In genomic region chr1:31924839-31925238, GRCh38 we compare ENCODE assay signal across 10 cellular contexts. TPM values are rescaled to one million over a fixed set of nuclear protein-coding genes. Genes with fewer than 3 reads are reported as not detected.
DNase-seq lines count a peak whose midpoint lies in the region; ATAC-seq, FAIRE-seq and TF ChIP-seq lines count a peak whose summit lies in the region.
"Had no signal": no experiment of that assay in that cellular context is flagged by ENCODE, and none has a peak within 500 bp of the region (broad histone marks: within the 10 kb centered on the region; RNA-seq: fewer than 3 reads in every experiment).

No MANE protein-coding gene starts in this region.

- POLR2A ChIA-PET in CD4-positive, alpha-beta memory T cell (lab: Charles Lee; ENCODE audit: partially characterized antibody) = interaction anchor here (1.2 to 8.0 kb wide), 3 partner anchors 14 to 98 kb away, joined by 4 to 190 read pairs (median 9); partner anchors contain the start of genes KHDRBS1 and PTP4A2

- peak overlapping the region; percentile 78 to 89 (median 82) for H3K4me3 Mint-ChIP-seq in CD4-positive, alpha-beta memory T cell
- H3K4me3 Mint-ChIP-seq in activated naive CD8-positive, alpha-beta T cell = peak overlapping the region; percentile 72
- peak overlapping the region in 3 of 8 donors; percentile 3 to 48 (median 31) for H3K4me3 Mint-ChIP-seq in naive B cell

- no peaks in the 10 kb centered on the region for H3K9me3 Mint-ChIP-seq in CD4-positive, alpha-beta memory T cell
- no peaks in the 10 kb centered on the region for H3K9me3 Mint-ChIP-seq in activated naive CD8-positive, alpha-beta T cell (ENCODE audit: low read depth)
- no peaks in the 10 kb centered on the region for H3K9me3 Mint-ChIP-seq in naive B cell

- peak; percentile 74 for FAIRE-seq in H54 (lab: Jason Lieb, UNC)

- H3K4me1 ChIP-seq in CD4-positive, alpha-beta memory T cell (ENCODE audit: insufficient read depth, low read length) = peaks cover 86% of the 10 kb centered on the region

- H3K27me3 Mint-ChIP-seq in CD4-positive, alpha-beta memory T cell = no peaks in the 10 kb centered on the region
- H3K27me3 Mint-ChIP-seq in activated naive CD8-positive, alpha-beta T cell = no peaks in the 10 kb centered on the region
- no peaks in the 10 kb centered on the region for H3K27me3 Mint-ChIP-seq in naive B cell

- CTCF ChIA-PET in CD4-positive, alpha-beta memory T cell (lab: Charles Lee; ENCODE audit: partially characterized antibody) = interaction anchor here (1.7 to 2.2 kb wide), 3 partner anchors 9 to 31 kb away, joined by 8 to 16 read pairs (median 8); partner anchors contain the start of gene PTP4A2

- peak overlapping the region; percentile 44 for H3K27ac ChIP-seq in CD4-positive, alpha-beta memory T cell (ENCODE audit: low read depth, low read length)

- no peaks in the 10 kb centered on the region for H3K9me3 ChIP-seq in CD4-positive, alpha-beta memory T cell (ENCODE audit: control insufficient read depth in 1 of 2, low read length in 2 of 2)

- no peak for ATAC-seq in naive B cell (ENCODE audit: low read depth in 2 of 2)
- no peak for ATAC-seq in GM18861 (IDR thresholded peaks at IDR 0.05; ENCODE audit: unreplicated experiment)
- ATAC-seq in HG02884 (IDR thresholded peaks at IDR 0.05; ENCODE audit: unreplicated experiment) = no peak
- ATAC-seq in HG03571 (IDR thresholded peaks at IDR 0.05; ENCODE audit: unreplicated experiment) = no peak

- no peaks in the 10 kb centered on the region for H3K27me3 ChIP-seq in CD4-positive, alpha-beta memory T cell (ENCODE audit: insufficient read depth, low read length)

- peak overlapping the region; percentile 50 to 98 (median 84) for H3K27ac Mint-ChIP-seq in CD4-positive, alpha-beta memory T cell
- H3K27ac Mint-ChIP-seq in activated naive CD8-positive, alpha-beta T cell = peak overlapping the region; percentile 59
- H3K27ac Mint-ChIP-seq in naive B cell = peak overlapping the region in 4 of 6 donors; percentile 30 to 71 (median 36)

- peaks cover 49 to 86% (median 70%) of the 10 kb centered on the region in 4 donors for H3K4me1 Mint-ChIP-seq in CD4-positive, alpha-beta memory T cell
- H3K4me1 Mint-ChIP-seq in activated naive CD8-positive, alpha-beta T cell (ENCODE audit: low read depth) = peaks cover 77% of the 10 kb centered on the region
- H3K4me1 Mint-ChIP-seq in naive B cell = peaks cover 50 to 86% (median 73%) of the 10 kb centered on the region in 3 donors

- peak overlapping the region in 1 of 2 donors; percentile 6 for H3K4me3 ChIP-seq in CD4-positive, alpha-beta memory T cell (ENCODE audit: low read length in 2 of 2)

- intact Hi-C loops in CD4-positive, alpha-beta memory T cell (cut with micrococcal nuclease) = loop anchor here (5.0 kb wide), 1 partner anchor 37 kb away; no protein-coding TSS in a partner anchor

- H3K36me3 Mint-ChIP-seq in CD4-positive, alpha-beta memory T cell = peaks cover 4 to 22% of the 10 kb centered on the region in 2 donors
- peaks cover 16% of the 10 kb centered on the region for H3K36me3 Mint-ChIP-seq in activated naive CD8-positive, alpha-beta T cell
- H3K36me3 Mint-ChIP-seq in naive B cell = no peaks in the 10 kb centered on the region

- no peak for TF ChIP-seq POLR2A in H54 (IDR thresholded peaks at IDR 0.05; ENCODE audit: low read depth, low read length)

- H3K36me3 ChIP-seq in CD4-positive, alpha-beta memory T cell (ENCODE audit: insufficient read depth, low read length) = no peaks in the 10 kb centered on the region

- no peak for DNase-seq in CD4-positive, alpha-beta memory T cell
- DNase-seq in H54 (ENCODE audit: insufficient read length, low spot score) (no peak), naive B cell (no peak), NCI-H1694 treated with DMSO at 0.1 percent for 48 hours (lab: John Stamatoyannopoulos, UW) (no peak)
- DNase-seq: DMS53, NCI-H524 treated with DMSO at 0.1 percent for 48 hours had no signal

RNA-seq across cellular contexts. Expression of gene PTP4A2, which starts 13.3 kb away (rescaled TPM):
- 100 to 1,000 TPM; 254 to 276 TPM for total RNA-seq in CD4-positive, alpha-beta memory T cell
- polyA plus RNA-seq in CD4-positive, alpha-beta memory T cell = 100 to 1,000 TPM; 401 to 529 TPM
- 100 to 1,000 TPM; 251 to 474 (median 307) TPM for polyA plus RNA-seq in naive B cell (ENCODE audit: low read depth in 6 of 6)
